8 cellular contexts compared by ENCODE assay signal in the genomic region with DNA sequence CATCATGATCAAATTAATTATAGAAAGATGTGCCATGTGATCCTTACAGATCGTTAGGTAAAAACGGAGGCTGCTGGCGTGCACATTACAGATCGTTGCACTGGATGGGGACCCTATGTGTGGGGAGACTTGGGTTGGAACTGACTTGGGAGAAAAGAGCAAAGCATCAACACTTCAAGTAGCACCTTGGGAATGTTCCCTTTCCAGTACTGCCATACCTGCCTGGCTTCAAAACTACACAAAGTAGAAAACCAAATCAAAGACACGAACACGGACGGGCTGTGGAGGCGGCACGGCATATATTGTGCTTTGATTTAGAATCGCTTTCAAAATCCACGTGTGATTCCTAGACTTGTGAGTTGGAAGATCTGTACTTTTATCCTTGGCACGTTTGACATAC. TPM values are rescaled to one million over a fixed set of nuclear protein-coding genes. Genes with fewer than 3 reads are reported as not detected.
DNase-seq lines count a peak whose midpoint lies in the region; ATAC-seq and TF ChIP-seq lines count a peak whose summit lies in the region.

No MANE protein-coding gene starts in this region.

- no peaks in the 10 kb centered on the region for H3K36me3 ChIP-seq in PC-9 (ENCODE audit: low read depth)
- peaks cover 0 to 3% (median 0%) of the 10 kb centered on the region in 4 donors for H3K36me3 ChIP-seq in esophagus muscularis mucosa

- H2AFZ ChIP-seq in PC-9 = peak overlapping the region; percentile 90

- CTCF ChIA-PET in PC-9 (lab: Charles Lee) = no interaction called here

- H3K27me3 ChIP-seq in PC-9 (ENCODE audit: insufficient read depth, low read depth) = no peaks in the 10 kb centered on the region
- no peaks in the 10 kb centered on the region for H3K27me3 ChIP-seq in esophagus muscularis mucosa

- intact Hi-C loops in PC-9 (cut with micrococcal nuclease; ENCODE audit: unreplicated experiment) = loop anchor here (2.0 kb wide), 1 partner anchor 43 kb away; a partner anchor contains a TSS
- intact Hi-C loops in esophagus muscularis mucosa (cut with DNase I) = no loop called here

- DNase-seq in GM12865 (ENCODE audit: low read depth) (no peak), PC-9 (no peak), esophagus muscularis mucosa (ENCODE audit: extremely low spot score) (no peak), retinal pigment epithelial cell (ENCODE audit: low read depth) (no peak), ecto neural progenitor cell (ENCODE audit: low spot score) (no peak), GOT3 (lab: John Stamatoyannopoulos, UW) (no peak)
- no peak for DNase-seq in stimulated activated CD8-positive, alpha-beta memory T cell treated with anti-CD3 and anti-CD28 coated beads, Interleukin-4, amount 100 ng/mL, for 48 hours

- no peaks in the 10 kb centered on the region for H3K9me3 ChIP-seq in PC-9 (ENCODE audit: insufficient read depth, low read depth)
- no peaks in the 10 kb centered on the region for H3K9me3 ChIP-seq in esophagus muscularis mucosa

- no peak for TF ChIP-seq CTCF in GM12865 (IDR thresholded peaks at IDR 0.05; ENCODE audit: insufficient read depth, low read depth, low read length, missing control alignments)
- no peak for TF ChIP-seq CTCF in PC-9 (conservative IDR thresholded peaks at IDR 0.05)
- TF ChIP-seq CTCF in esophagus muscularis mucosa (IDR thresholded peaks at IDR 0.05) = no peak
- TF ChIP-seq CTCF in retinal pigment epithelial cell (conservative IDR thresholded peaks at IDR 0.05; ENCODE audit: low read depth, low read length) = no peak

- 30% methylated on average over 12 of the region's 12 CpGs for WGBS in esophagus muscularis mucosa

- POLR2A ChIA-PET in PC-9 (lab: Charles Lee; ENCODE audit: unreplicated experiment) = interaction anchor here (0.6 to 0.7 kb wide), 2 partner anchors 8 to 591 kb away, joined by 4 to 6 read pairs; no protein-coding TSS in a partner anchor

- no peak for ATAC-seq in HG03565 (IDR thresholded peaks at IDR 0.05; ENCODE audit: unreplicated experiment)

- TF ChIP-seq EP300 in esophagus muscularis mucosa (IDR thresholded peaks at IDR 0.05) = no peak

- no peaks in the 10 kb centered on the region for H4K20me1 ChIP-seq in PC-9 (ENCODE audit: insufficient read depth)

- H3K27ac ChIP-seq in PC-9 = peak overlapping the region; percentile 67
- peak overlapping the region; percentile 85 to 91 (median 88) for H3K27ac ChIP-seq in esophagus muscularis mucosa (replicated peaks in 1 of 4)

- H3K79me2 ChIP-seq in PC-9 (ENCODE audit: low read depth) = peaks cover 61% of the 10 kb centered on the region

- TSS peak; percentile 77 for BruUV-seq in PC-9 (replicated peaks; lab: Mats Ljungman, UMichigan)

- H3K4me3 ChIP-seq in GM12865 (ENCODE audit: low read depth, low read length) (peak overlapping the region; percentile 86), PC-9 (peak overlapping the region; percentile 67), esophagus muscularis mucosa (peak overlapping the region; percentile 61 to 70 (median 64)), retinal pigment epithelial cell (ENCODE audit: low read length) (peak overlapping the region; percentile 64)

- H3K9me2 ChIP-seq in PC-9 (ENCODE audit: insufficient read depth) = no peaks in the 10 kb centered on the region

- no peak for TF ChIP-seq POLR2A in esophagus muscularis mucosa (IDR thresholded peaks at IDR 0.05; ENCODE audit: low read depth)

- peaks cover 43% of the 10 kb centered on the region for H3K4me1 ChIP-seq in PC-9 (replicated peaks; ENCODE audit: insufficient read depth)
- H3K4me1 ChIP-seq in esophagus muscularis mucosa = peaks cover 6 to 52% (median 39%) of the 10 kb centered on the region in 4 donors

- H3F3A ChIP-seq in PC-9 (ENCODE audit: insufficient read depth, low read depth) = peaks cover 17% of the 10 kb centered on the region

- peak overlapping the region; percentile 77 for H3K4me2 ChIP-seq in PC-9

RNA-seq across cellular contexts. Expression of a gene that starts 0.9 kb away (rescaled TPM):
- 13.7 and 15.8 TPM in 2 replicates for total RNA-seq in PC-9 (2021)
- 10 to 100 TPM; 28.0 to 36.3 (median 32.9) TPM for total RNA-seq in esophagus muscularis mucosa

RNA-seq across cellular contexts. Expression of a gene that starts 0.9 kb away (rescaled TPM):
- total RNA-seq in PC-9 (2021) (30.8 and 49.5 TPM in 2 replicates), esophagus muscularis mucosa (1 to 10 TPM; 2.5 to 4.4 (median 4.2) TPM)

RNA-seq across cellular contexts. Expression of a gene that starts 1.3 kb away (rescaled TPM):
- total RNA-seq in PC-9 (2021) (40.2 and 52.0 TPM in 2 replicates), esophagus muscularis mucosa (10 to 100 TPM; 10.9 to 18.8 (median 16.8) TPM)

RNA-seq across cellular contexts. Expression of a gene that starts 43.4 kb away (rescaled TPM):
- total RNA-seq in PC-9 (2021) (90.6 and 108 TPM in 2 replicates), esophagus muscularis mucosa (10 to 100 TPM; 73.8 to 98.2 (median 95.9) TPM)

RNA-seq across cellular contexts. Expression of a gene that starts 47.5 kb away (rescaled TPM):
- 13.8 and 15.2 TPM in 2 replicates for total RNA-seq in PC-9 (2021)
- total RNA-seq in esophagus muscularis mucosa = 10 to 100 TPM; 17.0 to 30.0 (median 22.3) TPM
